In the genomic region with DNA sequence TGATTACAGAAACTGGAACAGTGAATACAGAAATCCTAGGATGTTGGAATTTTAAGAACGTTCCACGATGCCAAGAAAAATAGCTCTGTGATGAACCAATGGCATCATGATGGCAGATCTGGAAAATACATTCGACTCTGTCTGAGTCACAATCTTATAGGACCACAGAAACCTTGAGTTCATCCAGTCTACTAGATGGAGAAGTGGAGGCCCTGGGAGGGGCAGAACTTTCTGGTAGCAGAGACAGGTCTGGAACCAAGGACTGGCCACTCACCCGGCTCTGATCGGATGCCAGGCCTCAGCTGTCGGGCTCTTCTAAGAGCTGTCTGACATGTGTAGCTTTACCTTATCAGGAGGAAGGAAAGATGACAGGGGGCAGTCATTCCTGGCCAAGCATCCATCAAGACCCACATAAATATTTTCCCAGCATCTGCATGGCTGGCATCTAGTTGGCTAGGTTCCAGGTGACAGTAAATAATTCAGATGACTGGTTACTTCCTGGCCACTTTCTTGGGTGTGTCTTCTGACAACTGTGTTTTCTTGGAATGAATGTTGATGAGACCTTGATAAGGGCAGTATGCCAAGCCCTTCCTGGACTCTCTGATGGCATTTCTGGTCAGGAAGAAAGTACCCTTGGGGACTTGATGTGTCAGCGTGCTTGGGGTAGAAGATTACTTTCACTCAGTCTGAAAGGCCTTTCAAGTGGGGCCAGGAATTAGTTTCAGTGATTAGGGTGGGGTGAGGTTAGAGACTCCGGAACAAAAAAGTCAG, we compare ENCODE assay signal across 18 cellular contexts.
DNase-seq lines count a peak whose midpoint lies in the region; ATAC-seq, FAIRE-seq and TF ChIP-seq lines count a peak whose summit lies in the region.
"Had no signal": no experiment of that assay in that cellular context is flagged by ENCODE, and none has a peak within 500 bp of the region (broad histone marks: within the 10 kb centered on the region; RNA-seq: fewer than 3 reads in every experiment).

No MANE protein-coding gene starts in this region.

- H3K4me1 ChIP-seq in mucosa of descending colon (ENCODE audit: low read depth) = peaks cover 7% of the 10 kb centered on the region
- H3K4me1 ChIP-seq: left ventricle myocardium inferior had no signal

- intact Hi-C loops in mucosa of descending colon (cut with DNase I, micrococcal nuclease) = loop anchor here in 1 of 2 donors (10.0 kb wide), 1 partner anchor 335 kb away; no protein-coding TSS in a partner anchor

- no peak for TF ChIP-seq CTCF in mucosa of descending colon (IDR thresholded peaks at IDR 0.05)

- ATAC-seq in mucosa of descending colon = peak; percentile 87
- ATAC-seq in GM19463 (IDR thresholded peaks at IDR 0.05; ENCODE audit: unreplicated experiment) = no peak
- ATAC-seq in HG02759 (IDR thresholded peaks at IDR 0.05; ENCODE audit: unreplicated experiment) = no peak
- ATAC-seq: GM23338; stimulated activated effector memory CD8-positive, alpha-beta T cell treated with anti-CD3 and anti-CD28 coated beads, Interleukin-12 subunit alpha, Interleukin-12 subunit beta, amount 100 ng/mL, for 72 hours had no signal

- H3K9me3 ChIP-seq in mucosa of descending colon = no peaks in the 10 kb centered on the region
- H3K9me3 ChIP-seq: left ventricle myocardium inferior had no signal

- DNase-seq in M059J (ENCODE audit: low read depth) = peak; percentile 1
- peak; percentile 55 for DNase-seq in astrocyte of the hippocampus (ENCODE audit: low read depth, low spot score)
- peak in 2 of 3 donors; percentile 26 to 68 for DNase-seq in mucosa of descending colon
- DNase-seq in urothelium cell line (ENCODE audit: low spot score) = peak; percentile 56
- no peak for DNase-seq in NOMO-1 (lab: John Stamatoyannopoulos, UW; ENCODE audit: unreplicated experiment in 2 of 2)
- DNase-seq: CD8-positive, alpha-beta memory T cell; effector CD4-positive, alpha-beta T cell; GDM1; left ventricle myocardium inferior; NCI-H146; NK-92 treated with Interleukin-12 subunit alpha and Interleukin-12 subunit beta, amount 100 ng/mL, for 24 hours; SIG-M5; trophoblast cell had no signal

- no peak overlapping the region for H3K4me3 ChIP-seq in mucosa of descending colon
- H3K4me3 ChIP-seq: GM23338, left ventricle myocardium inferior had no signal

- H3K36me3 ChIP-seq in mucosa of descending colon (ENCODE audit: low read depth) = no peaks in the 10 kb centered on the region
- H3K36me3 ChIP-seq: left ventricle myocardium inferior had no signal

- FAIRE-seq in urothelium cell line (lab: Jason Lieb, UNC) = no peak
- FAIRE-seq: GM12891 had no signal

Comparison
In these comparisons a context has a peak if more than half of its experiments do, and no peak if none do; other contexts are left out.
1. DNase-seq: peak in M059J (single experiment), astrocyte of the hippocampus (single experiment), mucosa of descending colon (2 of 3) and urothelium cell line (single experiment); none in NOMO-1 (0 of 2).